Comparison of ENCODE assay signal across 35 cellular contexts in the genomic region with DNA sequence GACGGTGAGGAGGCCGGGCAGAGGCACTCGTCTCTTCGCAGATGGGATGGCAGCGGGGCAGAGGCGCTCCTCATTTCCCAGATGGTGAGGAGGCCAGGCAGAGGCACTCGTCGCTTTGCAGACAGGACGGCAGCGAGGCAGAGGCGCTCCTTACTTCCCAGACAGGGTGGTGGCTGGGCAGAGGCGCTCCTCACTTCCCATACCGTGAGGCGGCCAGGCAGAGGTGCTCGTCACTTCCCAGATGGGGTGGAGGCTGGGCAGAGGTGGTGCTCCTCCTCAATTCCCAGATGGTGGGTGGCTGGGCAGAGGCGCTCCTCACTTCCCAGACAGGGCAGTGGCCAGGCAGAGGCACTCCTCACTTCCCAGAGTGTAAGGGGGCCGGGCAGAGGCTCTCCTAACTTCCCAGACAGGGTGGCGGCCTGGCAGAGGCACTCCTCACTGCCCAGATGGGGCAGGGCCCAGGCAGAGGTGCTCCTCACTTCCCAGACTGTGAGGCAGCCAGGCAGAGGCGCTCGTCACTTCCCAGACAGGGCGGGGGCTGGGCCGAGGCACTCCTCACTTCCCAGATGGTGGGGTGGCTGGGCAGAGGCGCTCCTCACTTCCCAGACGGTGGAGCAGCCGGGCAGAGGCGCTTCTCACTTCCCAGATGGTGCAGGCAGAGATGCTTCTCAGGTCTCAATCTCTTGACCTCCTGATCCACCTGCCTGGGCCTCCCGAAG. TPM values are rescaled to one million over a fixed set of nuclear protein-coding genes. Genes with fewer than 3 reads are reported as not detected.
"Had no signal": no experiment of that assay in that cellular context is flagged by ENCODE, and none has a peak within 500 bp of the region (broad histone marks: within the 10 kb centered on the region; RNA-seq: fewer than 3 reads in every experiment).

No MANE protein-coding gene starts in this region.

- FAIRE-seq: TTC549 had no signal

- H3K36me3 ChIP-seq: ascending aorta had no signal

- H3K4me3 Mint-ChIP-seq: activated B cell treated with CpG ODN at 0.5 μM for 24 hours; activated CD4-positive, alpha-beta memory T cell treated with anti-CD3 and anti-CD28 coated beads for 36 hours; activated CD4-positive, alpha-beta T cell treated with anti-CD3 and anti-CD28 coated beads, Interleukin-2, amount 10 ng/mL, durations not matched to agents 24 days and 14 days; activated CD8-positive, alpha-beta memory T cell treated with anti-CD3 and anti-CD28 coated beads, Interleukin-2, amount 10 ng/mL, durations not matched to agents 7 days and 5 days; activated CD8-positive, alpha-beta T cell treated with anti-CD3 and anti-CD28 coated beads, Interleukin-2, amount 10 ng/mL, durations not matched to agents 7 days and 5 days; activated naive CD4-positive, alpha-beta T cell treated with anti-CD3 and anti-CD28 coated beads, Interleukin-2, amount 10 ng/mL, durations not matched to agents 7 days and 5 days; activated naive CD4-positive, alpha-beta T cell treated with anti-CD3 and anti-CD28 coated beads, Interleukin-2, amount 50 U/mL, for 24 hours; activated naive CD8-positive, alpha-beta T cell; activated naive CD8-positive, alpha-beta T cell treated with anti-CD3 and anti-CD28 coated beads, Interleukin-2, amount 10 ng/mL, durations not matched to agents 7 days and 5 days; activated naive CD8-positive, alpha-beta T cell treated with anti-CD3 and anti-CD28 coated beads, Interleukin-2, amount 50 U/mL, for 24 hours; activated T-cell treated with anti-CD3 and anti-CD28 coated beads, Interleukin-2, amount 50 U/mL, for 24 hours; brain; T-helper 1 cell treated with Interleukin-12 subunit alpha and Interleukin-12 subunit beta and Interleukin-4 antibody, amounts not matched to agents 30 μg/mL and 1 μg/mL, for 36 hours; T-helper 2 cell treated with Interferon-gamma antibody and Interleukin-4, amounts not matched to agents 5 μg/mL and 100 μg/mL, for 36 hours had no signal

- H3K9me3 ChIP-seq: ascending aorta had no signal

- H3K4me1 ChIP-seq: ascending aorta had no signal

- ATAC-seq: activated CD8-positive, alpha-beta memory T cell treated with anti-CD3 and anti-CD28 coated beads, Interleukin-2, amount 10 ng/mL, durations not matched to agents 7 days and 5 days; activated CD8-positive, alpha-beta T cell treated with anti-CD3 and anti-CD28 coated beads, Interleukin-2, amount 10 ng/mL, durations not matched to agents 7 days and 5 days; activated naive CD8-positive, alpha-beta T cell treated with anti-CD3 and anti-CD28 coated beads, Interleukin-2, amount 50 U/mL, for 24 hours had no signal

- DNase-seq: activated B cell treated with CpG ODN at 0.5 μM for 24 hours; activated CD4-positive, alpha-beta memory T cell treated with anti-CD3 and anti-CD28 coated beads for 36 hours; activated CD4-positive, alpha-beta T cell treated with anti-CD3 and anti-CD28 coated beads for 4 hours; activated CD4-positive, alpha-beta T cell treated with anti-CD3 and anti-CD28 coated beads, Interleukin-2, amount 10 ng/mL, durations not matched to agents 24 days and 14 days; activated CD4-positive, alpha-beta T cell treated with anti-CD3 and anti-CD28 coated beads, Interleukin-2, amount 50 U/mL, for 1 hour; activated CD4-positive, alpha-beta T cell treated with anti-CD3 and anti-CD28 coated beads, Interleukin-2, amount 50 U/mL, for 4 hours; activated CD4-positive, CD25-positive, alpha-beta regulatory T cell treated with anti-CD3 and anti-CD28 coated beads, Interleukin-2, amount 50 U/mL, for 72 hours; activated CD8-positive, alpha-beta memory T cell treated with anti-CD3 and anti-CD28 coated beads for 24 hours; activated CD8-positive, alpha-beta memory T cell treated with anti-CD3 and anti-CD28 coated beads, Interleukin-2, amount 10 ng/mL, durations not matched to agents 7 days and 5 days; activated CD8-positive, alpha-beta memory T cell treated with anti-CD3 and anti-CD28 coated beads, Interleukin-2, amount 50 U/mL, for 48 hours; activated CD8-positive, alpha-beta T cell treated with anti-CD3 and anti-CD28 coated beads, Interleukin-2, amount 10 ng/mL, durations not matched to agents 7 days and 5 days; activated effector memory CD4-positive, alpha-beta T cell treated with Interleukin-2 at 50 U/mL for 16 hours; activated gamma-delta T cell; activated naive CD4-positive, alpha-beta T cell treated with anti-CD3 and anti-CD28 coated beads, Interleukin-2, amount 10 ng/mL, durations not matched to agents 7 days and 5 days; activated naive CD4-positive, alpha-beta T cell treated with Interleukin-2 at 50 U/mL for 16 hours; activated naive CD8-positive, alpha-beta T cell treated with anti-CD3 and anti-CD28 coated beads, Interleukin-2, amount 10 ng/mL, durations not matched to agents 7 days and 5 days; activated naive CD8-positive, alpha-beta T cell treated with anti-CD3 and anti-CD28 coated beads, Interleukin-2, amount 50 U/mL, for 24 hours; activated T-cell treated with anti-CD3 and anti-CD28 coated beads, Interleukin-2, amount 50 U/mL, for 24 hours; activated T-cell treated with anti-CD3 and anti-CD28 coated beads, Interleukin-2, amount 50 U/mL, for 48 hours; amygdala; anterior cingulate cortex; central memory CD4-positive, alpha-beta T cell; T-helper 1 cell; T-helper 2 cell; T-helper 9 cell had no signal

- H3K4me1 Mint-ChIP-seq: activated B cell treated with CpG ODN at 0.5 μM for 24 hours; activated CD4-positive, alpha-beta T cell treated with anti-CD3 and anti-CD28 coated beads, Interleukin-2, amount 10 ng/mL, durations not matched to agents 24 days and 14 days; activated CD8-positive, alpha-beta memory T cell treated with anti-CD3 and anti-CD28 coated beads, Interleukin-2, amount 10 ng/mL, durations not matched to agents 7 days and 5 days; activated naive CD4-positive, alpha-beta T cell treated with anti-CD3 and anti-CD28 coated beads, Interleukin-2, amount 10 ng/mL, durations not matched to agents 7 days and 5 days; activated naive CD4-positive, alpha-beta T cell treated with anti-CD3 and anti-CD28 coated beads, Interleukin-2, amount 50 U/mL, for 24 hours; activated naive CD8-positive, alpha-beta T cell treated with anti-CD3 and anti-CD28 coated beads, Interleukin-2, amount 10 ng/mL, durations not matched to agents 7 days and 5 days; activated naive CD8-positive, alpha-beta T cell treated with anti-CD3 and anti-CD28 coated beads, Interleukin-2, amount 50 U/mL, for 24 hours; brain had no signal

- H3K36me3 Mint-ChIP-seq: activated CD4-positive, alpha-beta memory T cell treated with anti-CD3 and anti-CD28 coated beads for 36 hours; activated CD8-positive, alpha-beta memory T cell treated with anti-CD3 and anti-CD28 coated beads, Interleukin-2, amount 10 ng/mL, durations not matched to agents 7 days and 5 days; activated naive CD4-positive, alpha-beta T cell treated with anti-CD3 and anti-CD28 coated beads, Interleukin-2, amount 10 ng/mL, durations not matched to agents 7 days and 5 days; activated naive CD4-positive, alpha-beta T cell treated with anti-CD3 and anti-CD28 coated beads, Interleukin-2, amount 50 U/mL, for 24 hours; activated naive CD8-positive, alpha-beta T cell; activated naive CD8-positive, alpha-beta T cell treated with anti-CD3 and anti-CD28 coated beads, Interleukin-2, amount 10 ng/mL, durations not matched to agents 7 days and 5 days; brain had no signal

- H3K27ac ChIP-seq: ascending aorta, VCaP had no signal

- H3K4me3 ChIP-seq: ascending aorta had no signal

- H3K9me3 Mint-ChIP-seq: activated B cell treated with CpG ODN at 0.5 μM for 24 hours; activated CD4-positive, alpha-beta memory T cell treated with anti-CD3 and anti-CD28 coated beads for 36 hours; activated CD4-positive, alpha-beta T cell treated with anti-CD3 and anti-CD28 coated beads, Interleukin-2, amount 10 ng/mL, durations not matched to agents 24 days and 14 days; activated naive CD4-positive, alpha-beta T cell treated with anti-CD3 and anti-CD28 coated beads, Interleukin-2, amount 10 ng/mL, durations not matched to agents 7 days and 5 days; activated naive CD4-positive, alpha-beta T cell treated with anti-CD3 and anti-CD28 coated beads, Interleukin-2, amount 50 U/mL, for 24 hours; activated naive CD8-positive, alpha-beta T cell treated with anti-CD3 and anti-CD28 coated beads, Interleukin-2, amount 10 ng/mL, durations not matched to agents 7 days and 5 days; activated naive CD8-positive, alpha-beta T cell treated with anti-CD3 and anti-CD28 coated beads, Interleukin-2, amount 50 U/mL, for 24 hours; activated T-cell treated with anti-CD3 and anti-CD28 coated beads, Interleukin-2, amount 50 U/mL, for 24 hours; activated T-helper 2 cell treated with anti-CD3 and anti-CD28 coated beads, Interferon-gamma antibody, Interleukin-2, Interleukin-4, amounts not matched to agents 10 μg/mL and 5 μg/mL and 100 μg/mL, durations not matched to agents 14 hours and 24 hours and 36 hours; T-helper 1 cell treated with Interleukin-12 subunit alpha and Interleukin-12 subunit beta and Interleukin-4 antibody, amounts not matched to agents 30 μg/mL and 1 μg/mL, for 36 hours; T-helper 2 cell treated with Interferon-gamma antibody and Interleukin-4, amounts not matched to agents 5 μg/mL and 100 μg/mL, for 36 hours had no signal

- H3K27me3 ChIP-seq: ascending aorta had no signal

- H3K27ac Mint-ChIP-seq: activated B cell treated with CpG ODN at 0.5 μM for 24 hours; activated CD4-positive, alpha-beta memory T cell treated with anti-CD3 and anti-CD28 coated beads for 36 hours; activated CD4-positive, alpha-beta T cell treated with anti-CD3 and anti-CD28 coated beads, Interleukin-2, amount 10 ng/mL, durations not matched to agents 24 days and 14 days; activated CD8-positive, alpha-beta memory T cell treated with anti-CD3 and anti-CD28 coated beads, Interleukin-2, amount 10 ng/mL, durations not matched to agents 7 days and 5 days; activated CD8-positive, alpha-beta T cell treated with anti-CD3 and anti-CD28 coated beads, Interleukin-2, amount 10 ng/mL, durations not matched to agents 7 days and 5 days; activated naive CD4-positive, alpha-beta T cell treated with anti-CD3 and anti-CD28 coated beads, Interleukin-2, amount 10 ng/mL, durations not matched to agents 7 days and 5 days; activated naive CD4-positive, alpha-beta T cell treated with anti-CD3 and anti-CD28 coated beads, Interleukin-2, amount 50 U/mL, for 24 hours; activated naive CD8-positive, alpha-beta T cell; activated naive CD8-positive, alpha-beta T cell treated with anti-CD3 and anti-CD28 coated beads, Interleukin-2, amount 10 ng/mL, durations not matched to agents 7 days and 5 days; activated naive CD8-positive, alpha-beta T cell treated with anti-CD3 and anti-CD28 coated beads, Interleukin-2, amount 50 U/mL, for 24 hours; activated T-cell treated with anti-CD3 and anti-CD28 coated beads, Interleukin-2, amount 50 U/mL, for 24 hours; activated T-helper 2 cell treated with anti-CD3 and anti-CD28 coated beads, Interferon-gamma antibody, Interleukin-2, Interleukin-4, amounts not matched to agents 10 μg/mL and 5 μg/mL and 100 μg/mL, durations not matched to agents 14 hours and 24 hours and 36 hours; brain; T-helper 1 cell treated with Interleukin-12 subunit alpha and Interleukin-12 subunit beta and Interleukin-4 antibody, amounts not matched to agents 30 μg/mL and 1 μg/mL, for 36 hours; T-helper 2 cell treated with Interferon-gamma antibody and Interleukin-4, amounts not matched to agents 5 μg/mL and 100 μg/mL, for 36 hours had no signal

RNA-seq across cellular contexts. Expression of a gene that starts 9.9 kb away (rescaled TPM):
- total RNA-seq: activated B cell treated with CpG ODN at 0.5 μM for 24 hours; activated CD4-positive, alpha-beta memory T cell treated with anti-CD3 and anti-CD28 coated beads for 36 hours; activated CD4-positive, alpha-beta T cell treated with anti-CD3 and anti-CD28 coated beads, Interleukin-2, amount 10 ng/mL, durations not matched to agents 24 days and 14 days; activated CD8-positive, alpha-beta memory T cell treated with anti-CD3 and anti-CD28 coated beads, Interleukin-2, amount 10 ng/mL, durations not matched to agents 7 days and 5 days; activated CD8-positive, alpha-beta T cell treated with anti-CD3 and anti-CD28 coated beads, Interleukin-2, amount 10 ng/mL, durations not matched to agents 7 days and 5 days; activated naive CD8-positive, alpha-beta T cell treated with anti-CD3 and anti-CD28 coated beads, Interleukin-2, amount 10 ng/mL, durations not matched to agents 7 days and 5 days; activated T-helper 2 cell treated with anti-CD3 and anti-CD28 coated beads, Interferon-gamma antibody, Interleukin-2, Interleukin-4, amounts not matched to agents 10 μg/mL and 5 μg/mL and 100 μg/mL, durations not matched to agents 14 hours and 24 hours and 36 hours; ascending aorta; cardiac septum had no signal

RNA-seq across cellular contexts. Expression of a gene that starts 36.3 kb away (rescaled TPM):
- total RNA-seq: activated B cell treated with CpG ODN at 0.5 μM for 24 hours; activated CD4-positive, alpha-beta memory T cell treated with anti-CD3 and anti-CD28 coated beads for 36 hours; activated CD4-positive, alpha-beta T cell treated with anti-CD3 and anti-CD28 coated beads, Interleukin-2, amount 10 ng/mL, durations not matched to agents 24 days and 14 days; ascending aorta had no signal
